In genomic region chr14:35335388-35336092, GRCh38 we compare ENCODE assay signal across 9 cellular contexts. TPM values are rescaled to one million over a fixed set of nuclear protein-coding genes. Genes with fewer than 3 reads are reported as not detected.
A peak's percentile ranks its signal among the peaks of the same experiment; 100 is the strongest.
DNase-seq lines count a peak whose midpoint lies in the region; ATAC-seq and TF ChIP-seq lines count a peak whose summit lies in the region.
"Had no signal": no experiment of that assay in that cellular context is flagged by ENCODE, and none has a peak within 500 bp of the region (broad histone marks: within the 10 kb centered on the region; RNA-seq: fewer than 3 reads in every experiment).

No MANE protein-coding gene starts in this region.

- H3K79me2 ChIP-seq in trophoblast cell (ENCODE audit: control insufficient read depth, insufficient read depth, low read length, poor library complexity), result peaks cover 13% of the 10 kb centered on the region
- H3K79me2 ChIP-seq in OCI-LY7 (ENCODE audit: insufficient read depth, low read depth, low read length), result no peaks in the 10 kb centered on the region

- intact Hi-C loops in Calu3 (cut with micrococcal nuclease; ENCODE audit: unreplicated experiment) (no loop called here), OCI-LY7 (cut with micrococcal nuclease; ENCODE audit: unreplicated experiment) (no loop called here), A673 (cut with micrococcal nuclease; ENCODE audit: unreplicated experiment) (no loop called here)

- H3K23ac ChIP-seq in trophoblast cell (ENCODE audit: low read length), result no peak overlapping the region

- H3K9me3 ChIP-seq in trophoblast cell (ENCODE audit: insufficient read depth, low read depth, low read length) (no peaks in the 10 kb centered on the region), OCI-LY7 (ENCODE audit: low read length) (no peaks in the 10 kb centered on the region), A673 (ENCODE audit: low read depth, low read length, poor library complexity, severe bottlenecking) (no peaks in the 10 kb centered on the region)
- H3K9me3 ChIP-seq: SJCRH30 had no signal

- peak overlapping the region; percentile 40 for H4K8ac ChIP-seq in trophoblast cell (ENCODE audit: low read depth, low read length)

- no peaks in the 10 kb centered on the region for H4K20me1 ChIP-seq in OCI-LY7 (ENCODE audit: insufficient read depth, low read length)

- no peaks in the 10 kb centered on the region for H3K9me3 Mint-ChIP-seq in Calu3 (ENCODE audit: low read depth, unreplicated experiment)

- H3K36me3 ChIP-seq in trophoblast cell (ENCODE audit: control insufficient read depth in 1 of 2, insufficient read depth in 2 of 2, low read length in 2 of 2) (no peaks in the 10 kb centered on the region), OCI-LY7 (ENCODE audit: insufficient read depth, low read length) (no peaks in the 10 kb centered on the region), A673 (ENCODE audit: insufficient read depth, low read length, poor library complexity, severe bottlenecking) (no peaks in the 10 kb centered on the region)
- H3K36me3 ChIP-seq: SJCRH30 had no signal

- POLR2A ChIA-PET in OCI-LY7 (lab: Charles Lee) (interaction anchor here (0.6 kb wide), 1 partner anchor 270 kb away, joined by 3 read pairs; no protein-coding TSS in a partner anchor), A673 (lab: Charles Lee; ENCODE audit: low non-redundant PET) (no interaction called here)

- H3K4me3 ChIP-seq in trophoblast cell (ENCODE audit: low read depth, low read length), result no peak overlapping the region
- H3K4me3 ChIP-seq in OCI-LY7 (ENCODE audit: low read depth, low read length, poor library complexity, severe bottlenecking), result no peak overlapping the region
- no peak overlapping the region for H3K4me3 ChIP-seq in A673 (ENCODE audit: low read depth, low read length, poor library complexity, severe bottlenecking)
- H3K4me3 ChIP-seq: SJCRH30 had no signal

- ATAC-seq in HG02938 (IDR thresholded peaks at IDR 0.05; ENCODE audit: unreplicated experiment), result no peak

- peak overlapping the region; percentile 50 for H2BK120ac ChIP-seq in trophoblast cell (ENCODE audit: insufficient read depth, low read length, poor library complexity)

- no CpG with 5 or more reads among the region's 13 CpGs for whole genome bisulfite sequencing in trophoblast cell (ENCODE audit: extremely low coverage, insufficient coverage, insufficient read length)

- H2BK5ac ChIP-seq in trophoblast cell (ENCODE audit: low read depth, low read length, poor library complexity), result peak overlapping the region; percentile 52

- peaks cover 56% of the 10 kb centered on the region for H3K4me1 Mint-ChIP-seq in Calu3 (ENCODE audit: low read depth, unreplicated experiment)

- no peaks in the 10 kb centered on the region for H3K9me2 ChIP-seq in OCI-LY7 (ENCODE audit: insufficient read depth, low read length)

- H3K27ac ChIP-seq in trophoblast cell (ENCODE audit: low read depth, low read length), result peak overlapping the region; percentile 82
- no peak overlapping the region for H3K27ac ChIP-seq in OCI-LY7 (ENCODE audit: low read depth, low read length, poor library complexity, severe bottlenecking)
- no peak overlapping the region for H3K27ac ChIP-seq in A673 (ENCODE audit: low read depth, low read length, poor library complexity, severe bottlenecking)
- H3K27ac ChIP-seq: SJCRH30 had no signal

- peak overlapping the region; percentile 77 for H3K27ac Mint-ChIP-seq in Calu3 (ENCODE audit: unreplicated experiment)

- peak; percentile 53 for DNase-seq in Calu3
- peak; percentile 30 for DNase-seq in SHP77 treated with DMSO at 0.1 percent for 48 hours (lab: John Stamatoyannopoulos, UW)
- DNase-seq in glomerular visceral epithelial cell (ENCODE audit: extremely low spot score), result peak; percentile 72
- DNase-seq in trophoblast cell, result peak; percentile 52 to 57
- no peak for DNase-seq in OCI-LY7 (ENCODE audit: low spot score)
- DNase-seq in A673 (ENCODE audit: low spot score), result no peak
- no peak for DNase-seq in anterior cingulate cortex (lab: John Stamatoyannopoulos, UW)
- DNase-seq: SJCRH30 had no signal

- peaks cover 43% of the 10 kb centered on the region for H3K79me1 ChIP-seq in trophoblast cell (ENCODE audit: low read length)

- H3K9ac ChIP-seq in trophoblast cell (ENCODE audit: low read length), result peak overlapping the region; percentile 20

- CTCF ChIA-PET in Calu3 (lab: Charles Lee), result no interaction called here
- CTCF ChIA-PET in OCI-LY7 (lab: Charles Lee; ENCODE audit: unreplicated experiment), result no interaction called here
- CTCF ChIA-PET in A673 (lab: Charles Lee), result no interaction called here

- peak overlapping the region; percentile 80 for H2AK5ac ChIP-seq in trophoblast cell (ENCODE audit: low read length)

- no TSS peak for BruUV-seq in Calu3 (replicated peaks; lab: Mats Ljungman, UMichigan)
- BruUV-seq in OCI-LY7 (replicated peaks; lab: Mats Ljungman, UMichigan), result no TSS peak
- no TSS peak for BruUV-seq in A673 (replicated peaks; lab: Mats Ljungman, UMichigan)

- TF ChIP-seq CTCF in Calu3 (IDR thresholded peaks at IDR 0.05; ENCODE audit: unreplicated experiment) (no peak), OCI-LY7 (conservative IDR thresholded peaks at IDR 0.05; ENCODE audit: low read length) (no peak), A673 (conservative IDR thresholded peaks at IDR 0.05; ENCODE audit: low read depth, low read length) (no peak)

- H4K12ac ChIP-seq in trophoblast cell (ENCODE audit: low read depth, low read length), result no peak overlapping the region

- no peak overlapping the region for H3K4ac ChIP-seq in trophoblast cell (ENCODE audit: low read depth, low read length)

- H3K27me3 Mint-ChIP-seq in Calu3 (ENCODE audit: unreplicated experiment), result peaks cover 12% of the 10 kb centered on the region

- no peaks in the 10 kb centered on the region for H3K27me3 ChIP-seq in trophoblast cell (ENCODE audit: insufficient read depth, low read length)
- H3K27me3 ChIP-seq in A673 (replicated peaks; ENCODE audit: insufficient read depth, low read depth, low read length, poor library complexity), result no peaks in the 10 kb centered on the region
- H3K27me3 ChIP-seq: SJCRH30 had no signal

- H2AFZ ChIP-seq in trophoblast cell (ENCODE audit: insufficient read depth, low read length, poor library complexity) (no peak overlapping the region), OCI-LY7 (ENCODE audit: low read length) (no peak overlapping the region)

- no peak overlapping the region for H3K4me3 Mint-ChIP-seq in Calu3 (ENCODE audit: low read depth, unreplicated experiment)

- peak overlapping the region; percentile 94 for H2BK12ac ChIP-seq in trophoblast cell (ENCODE audit: low read length)

- H3K14ac ChIP-seq in trophoblast cell (ENCODE audit: low read length), result peak overlapping the region; percentile 74

- peaks cover 22% of the 10 kb centered on the region for H3K36me3 Mint-ChIP-seq in Calu3 (ENCODE audit: insufficient read depth, unreplicated experiment)

- H3K4me2 ChIP-seq in trophoblast cell (ENCODE audit: low read length) (no peak overlapping the region), OCI-LY7 (ENCODE audit: low read length) (no peak overlapping the region)

- H3K4me1 ChIP-seq in trophoblast cell (ENCODE audit: control insufficient read depth in 1 of 2, insufficient read depth in 2 of 2, low read length in 2 of 2) (peaks cover 46 to 50% of the 10 kb centered on the region in 2 experiments), OCI-LY7 (ENCODE audit: insufficient read depth, low read length, poor library complexity, severe bottlenecking) (peaks cover 12% of the 10 kb centered on the region), A673 (ENCODE audit: insufficient read depth, low read length, poor library complexity, severe bottlenecking) (no peaks in the 10 kb centered on the region)

- peak overlapping the region; percentile 52 for H3K18ac ChIP-seq in trophoblast cell (ENCODE audit: low read length)

- peak overlapping the region; percentile 76 for H4K91ac ChIP-seq in trophoblast cell (ENCODE audit: low read depth, low read length)

RNA-seq across cellular contexts. Expression of gene PSMA6, which starts 43.4 kb away (rescaled TPM):
- 297 and 341 TPM in 2 replicates for total RNA-seq in Calu3 (2022)
- 454 and 493 TPM in 2 replicates for polyA plus RNA-seq in trophoblast cell (2013)
- total RNA-seq in OCI-LY7 (2014; rRNA removed; shearing (Covaris generic)), result 208 and 216 TPM in 2 replicates
- total RNA-seq in OCI-LY7 (2022), result 249 and 267 TPM in 2 replicates
- 364 and 392 TPM in 2 replicates for total RNA-seq in A673 (2021)

Comparison
In these comparisons a context has a peak if more than half of its experiments do, and no peak if none do; other contexts are left out.
1. DNase-seq: peak in Calu3 (single experiment), SHP77 treated with DMSO at 0.1 percent for 48 hours (single experiment), glomerular visceral epithelial cell (single experiment) and trophoblast cell (2 of 2); none in OCI-LY7 (single experiment), A673 (single experiment) and anterior cingulate cortex (0 of 58).